Comparison of ENCODE assay signal across 16 cellular contexts in the genomic region with DNA sequence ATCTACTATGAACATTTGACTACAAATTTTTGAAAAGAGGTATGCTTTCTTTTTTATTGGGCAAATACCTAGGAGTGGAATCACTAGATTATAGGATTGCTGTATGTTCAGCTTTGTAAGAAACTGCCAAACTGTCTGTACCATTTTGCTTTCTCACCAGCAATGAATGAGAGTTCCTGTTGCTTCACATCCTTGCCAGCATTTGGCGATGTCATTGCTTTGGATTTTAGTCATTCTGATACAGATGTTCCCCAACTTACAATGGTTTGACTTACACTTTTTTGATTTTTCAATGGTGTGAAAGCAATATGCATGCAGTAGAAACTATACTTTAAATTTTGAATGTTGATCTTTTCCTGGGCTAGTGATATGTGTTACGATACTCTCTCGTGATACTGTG.
A peak's percentile ranks its signal among the peaks of the same experiment; 100 is the strongest.
DNase-seq lines count a peak whose midpoint lies in the region; ATAC-seq, FAIRE-seq and TF ChIP-seq lines count a peak whose summit lies in the region.
"Had no signal": no experiment of that assay in that cellular context is flagged by ENCODE, and none has a peak within 500 bp of the region (broad histone marks: within the 10 kb centered on the region; RNA-seq: fewer than 3 reads in every experiment).

No MANE protein-coding gene starts in this region.

- CTCF ChIA-PET in mammary epithelial cell (lab: Charles Lee; ENCODE audit: low non-redundant PET), result no interaction called here

- FAIRE-seq in keratinocyte (lab: Jason Lieb, UNC), result peak; percentile 67

- H3K36me3 ChIP-seq in MG63 (peaks cover 15% of the 10 kb centered on the region), mammary epithelial cell (ENCODE audit: insufficient read depth, low read length) (no peaks in the 10 kb centered on the region), keratinocyte (ENCODE audit: control insufficient read depth in 2 of 2, extremely low read depth in 1 of 2, insufficient read depth in 2 of 2, low read length in 2 of 2) (no peaks in the 10 kb centered on the region)
- H3K36me3 ChIP-seq: WERI-Rb-1 had no signal

- peaks cover 26% of the 10 kb centered on the region for H3K9me3 ChIP-seq in MG63
- H3K9me3 ChIP-seq in mammary epithelial cell (replicated peaks; ENCODE audit: insufficient read depth, low read length), result no peaks in the 10 kb centered on the region
- H3K9me3 ChIP-seq in keratinocyte (ENCODE audit: control insufficient read depth, low read depth, low read length), result no peaks in the 10 kb centered on the region
- H3K9me3 ChIP-seq: testis had no signal

- ATAC-seq in HG03460 (IDR thresholded peaks at IDR 0.05; ENCODE audit: unreplicated experiment), result no peak
- ATAC-seq: naive thymus-derived CD8-positive, alpha-beta T cell had no signal

- H3K27me3 ChIP-seq in MG63 (no peaks in the 10 kb centered on the region), mammary epithelial cell (ENCODE audit: insufficient read depth, low read length) (no peaks in the 10 kb centered on the region), keratinocyte (ENCODE audit: control insufficient read depth, extremely low read depth, insufficient read depth, low read length) (no peaks in the 10 kb centered on the region)
- H3K27me3 ChIP-seq: testis had no signal

- in situ Hi-C loops in mammary epithelial cell (cut with MboI; ENCODE audit: low sequenced_read_pairs in 2 of 2), result no loop called here

- H3K4me3 ChIP-seq in MG63 (no peak overlapping the region), mammary epithelial cell (replicated peaks in 1 of 3; ENCODE audit: insufficient read depth in 1 of 3, low read depth in 2 of 3, low read length in 3 of 3) (no peak overlapping the region), keratinocyte (ENCODE audit: control insufficient read depth in 2 of 3, extremely low read depth in 1 of 3, insufficient read depth in 2 of 3, low read depth in 1 of 3, low read length in 3 of 3) (no peak overlapping the region), coronary artery (no peak overlapping the region)
- H3K4me3 ChIP-seq: lung, testis had no signal

- H4K20me1 ChIP-seq in mammary epithelial cell (ENCODE audit: insufficient read depth, low read length) (no peaks in the 10 kb centered on the region), keratinocyte (ENCODE audit: control insufficient read depth, extremely low read depth, insufficient read depth, low read length) (no peaks in the 10 kb centered on the region)

- intact Hi-C loops in mammary epithelial cell (cut with micrococcal nuclease), result loop anchor here (10.0 kb wide), 1 partner anchor 797 kb away; no protein-coding TSS in a partner anchor

- TF ChIP-seq CTCF in mammary epithelial cell (conservative IDR thresholded peaks at IDR 0.05 in 1 of 2, IDR thresholded peaks at IDR 0.05 in 1 of 2; ENCODE audit: extremely low read depth in 1 of 2, insufficient read depth in 1 of 2, low read depth in 1 of 2, low read length in 2 of 2), result no peak
- no peak for TF ChIP-seq CTCF in keratinocyte (optimal IDR thresholded peaks at IDR 0.05 in 1 of 3, IDR thresholded peaks at IDR 0.05 in 1 of 3, conservative IDR thresholded peaks at IDR 0.05 in 1 of 3; ENCODE audit: extremely low read depth in 1 of 3, insufficient read depth in 2 of 3, low read length in 3 of 3)
- TF ChIP-seq CTCF in coronary artery (IDR thresholded peaks at IDR 0.05), result no peak

- H2AFZ ChIP-seq in mammary epithelial cell (ENCODE audit: low read depth, low read length), result no peak overlapping the region
- no peak overlapping the region for H2AFZ ChIP-seq in keratinocyte (ENCODE audit: control insufficient read depth, low read length)

- no TSS peak for BruUV-seq in mammary epithelial cell (replicated peaks; lab: Mats Ljungman, UMichigan)

- 100% methylated on average over 3 of the region's 3 CpGs for WGBS in mammary epithelial cell (ENCODE audit: low coverage, missing lambda C conversion rate)

- H3K79me2 ChIP-seq in mammary epithelial cell (ENCODE audit: insufficient read depth, low read length) (no peaks in the 10 kb centered on the region), keratinocyte (ENCODE audit: control insufficient read depth, insufficient read depth, low read length) (no peaks in the 10 kb centered on the region)

- H3K4me2 ChIP-seq in mammary epithelial cell (ENCODE audit: insufficient read depth, low read depth, low read length), result no peak overlapping the region
- no peak overlapping the region for H3K4me2 ChIP-seq in keratinocyte (ENCODE audit: control insufficient read depth, extremely low read depth, insufficient read depth, low read depth, low read length)

- H3K9ac ChIP-seq in mammary epithelial cell (ENCODE audit: insufficient read depth, low read length) (no peak overlapping the region), keratinocyte (ENCODE audit: control insufficient read depth, extremely low read depth, insufficient read depth, low read length) (no peak overlapping the region)

- peak; percentile 59 for DNase-seq in EH (ENCODE audit: low read depth)
- DNase-seq in MG63, result peak; percentile 30
- DNase-seq in mammary epithelial cell, result peak; percentile 66
- peak; percentile 40 for DNase-seq in keratinocyte (ENCODE audit: low read depth, low spot score)
- no peak for DNase-seq in KG1 (lab: John Stamatoyannopoulos, UW)
- no peak for DNase-seq in coronary artery (ENCODE audit: low spot score)
- DNase-seq in inferior parietal cortex (ENCODE audit: extremely low spot score), result no peak
- DNase-seq: activated CD4-positive, alpha-beta memory T cell treated with anti-CD3 and anti-CD28 coated beads, Interleukin-2, amount 10 ng/mL, durations not matched to agents 7 days and 5 days; endodermal cell; naive thymus-derived CD8-positive, alpha-beta T cell; NCI-H748 treated with DMSO at 0.1 percent for 48 hours; RPMI8226; testis; WERI-Rb-1 had no signal

- H3K9me1 ChIP-seq in keratinocyte (ENCODE audit: control insufficient read depth, extremely low read depth, insufficient read depth, low read length), result no peaks in the 10 kb centered on the region

- H3K27ac ChIP-seq in mammary epithelial cell (ENCODE audit: insufficient read depth, low read depth, low read length) (peak overlapping the region; percentile 76), keratinocyte (ENCODE audit: control insufficient read depth, insufficient read depth, low read length) (peak overlapping the region; percentile 67), coronary artery (no peak overlapping the region)
- H3K27ac ChIP-seq: testis, WERI-Rb-1 had no signal

- dilution Hi-C loops in mammary epithelial cell (cut with HindIII; ENCODE audit: low sequenced_read_pairs), result no loop called here
- dilution Hi-C loops in keratinocyte (cut with MboI; ENCODE audit: extremely low pct_ligation_motif_present, low sequenced_read_pairs), result no loop called here

- H3K4me1 ChIP-seq in mammary epithelial cell (ENCODE audit: insufficient read depth, low read length) (peaks cover 49% of the 10 kb centered on the region), keratinocyte (ENCODE audit: control insufficient read depth, extremely low read depth, insufficient read depth, low read length) (peaks cover 50% of the 10 kb centered on the region)

Comparison
In these comparisons a context has a peak if more than half of its experiments do, and no peak if none do; other contexts are left out.
1. DNase-seq: peak in EH (single experiment), MG63 (single experiment), mammary epithelial cell (single experiment) and keratinocyte (single experiment); none in KG1 (single experiment), coronary artery (single experiment) and inferior parietal cortex (single experiment).
2. H3K27ac ChIP-seq: peak in mammary epithelial cell (single experiment) and keratinocyte (single experiment); none in coronary artery (0 of 2).